Comparison of ENCODE assay signal across 8 cellular contexts in genomic region chr21:45478115-45478801, GRCh38.
DNase-seq lines count a peak whose midpoint lies in the region; ATAC-seq and TF ChIP-seq lines count a peak whose summit lies in the region.

No MANE protein-coding gene starts in this region.

- H2AFZ ChIP-seq in OCI-LY1 (ENCODE audit: low read length) = peak overlapping the region; percentile 79; the same call in 1 of the 2 replicates

- no peaks in the 10 kb centered on the region for H3K79me2 ChIP-seq in OCI-LY1 (ENCODE audit: insufficient read depth, low read length)

- no peaks in the 10 kb centered on the region for H3K9me2 ChIP-seq in OCI-LY1 (ENCODE audit: low read depth, low read length)

- TF ChIP-seq CTCF in AG04449 (IDR thresholded peaks at IDR 0.05; ENCODE audit: insufficient read depth, low read length, missing control alignments) (peak; percentile 91), HEK293 (tag by site-specific recombination; IDR thresholded peaks at IDR 0.05) (peak; percentile 98), OCI-LY1 (IDR thresholded peaks at IDR 0.05; ENCODE audit: low read length) (peak; percentile 75), natural killer cell (IDR thresholded peaks at IDR 0.05) (peak; percentile 92)

- H3K27ac ChIP-seq in HEK293 (ENCODE audit: extremely low read depth, low read depth, low read length) (no peak overlapping the region), OCI-LY1 (ENCODE audit: low read depth, low read length, poor library complexity, severe bottlenecking) (peak overlapping the region; percentile 48)

- peak; percentile 72 to 88 for ATAC-seq in activated T-cell treated with anti-CD3 and anti-CD28 coated beads, Interleukin-2, amount 50 U/mL, for 4 hours
- peak; percentile 90 to 93 (median 91) for ATAC-seq in natural killer cell
- peak; percentile 81 to 82 for ATAC-seq in stimulated activated naive B cell treated with anti-CD40 and anti-IgM and Interleukin-4, amounts not matched to agents 10 μg/mL and 1 μg/mL and 100 μg/mL, for 72 hours (replicated peaks)
- no peak for ATAC-seq in HG02852 (IDR thresholded peaks at IDR 0.05; ENCODE audit: unreplicated experiment)

- H3K4me3 ChIP-seq in AG04449 (ENCODE audit: low read depth, low read length) (no peak overlapping the region; the same call in 1 of the 2 replicates), HEK293 (ENCODE audit: low read depth, low read length) (no peak overlapping the region), OCI-LY1 (ENCODE audit: low read depth, low read length, poor library complexity, severe bottlenecking) (peak overlapping the region; percentile 41)

- POLR2A ChIA-PET in AG04449 (lab: Yijun Ruan, JAX) = no interaction called here
- POLR2A ChIA-PET in HEK293 (lab: Yijun Ruan, JAX) = interaction anchor here (0.6 kb wide), 1 partner anchor 1836 kb away, joined by 3 read pairs; no protein-coding TSS in a partner anchor

- intact Hi-C loops in natural killer cell (cut with micrococcal nuclease) = loop anchor here (1.0 kb wide), 2 partner anchors 118 to 342 kb away; no protein-coding TSS in a partner anchor

- H3K9me3 ChIP-seq in HEK293 (ENCODE audit: control insufficient read depth, insufficient read depth, low read depth, low read length) (no peaks in the 10 kb centered on the region), OCI-LY1 (ENCODE audit: low read length) (no peaks in the 10 kb centered on the region)

- DNase-seq in AG04449 (ENCODE audit: low read depth, low spot score) (no peak), fibroblast of gingiva (ENCODE audit: low read depth) (peak; percentile 41), natural killer cell (peak; percentile 69)
- peak; percentile 80 for DNase-seq in activated T-cell treated with anti-CD3 and anti-CD28 coated beads, Interleukin-2, amount 50 U/mL, for 4 hours
- DNase-seq in stimulated activated naive B cell treated with anti-CD40 and anti-IgM and Interleukin-4, amounts not matched to agents 10 μg/mL and 1 μg/mL and 100 μg/mL, for 72 hours = peak; percentile 72

- H3K36me3 ChIP-seq in HEK293 (ENCODE audit: control insufficient read depth in 2 of 2, insufficient read depth in 1 of 2, low read length in 2 of 2) (peaks cover 3 to 69% of the 10 kb centered on the region in 2 experiments; a peak in 2 of 3 replicates), OCI-LY1 (ENCODE audit: insufficient read depth, low read length) (no peaks in the 10 kb centered on the region)

- H3K9ac ChIP-seq in OCI-LY1 (ENCODE audit: low read length) = no peak overlapping the region; the same call in 1 of the 2 replicates

- no peaks in the 10 kb centered on the region for H4K20me1 ChIP-seq in OCI-LY1 (ENCODE audit: insufficient read depth, low read length)

- H3K27me3 ChIP-seq in OCI-LY1 (ENCODE audit: insufficient read depth, low read length) = peaks cover 5% of the 10 kb centered on the region; the same call in 1 of the 2 replicates

- peaks cover 45% of the 10 kb centered on the region for H3K4me1 Mint-ChIP-seq in activated T-cell treated with anti-CD3 and anti-CD28 coated beads, Interleukin-2, amount 50 U/mL, for 4 hours (ENCODE audit: low read depth)
- H3K4me1 Mint-ChIP-seq in natural killer cell = peaks cover 24 to 34% of the 10 kb centered on the region in 2 donors
- H3K4me1 Mint-ChIP-seq in stimulated activated naive B cell treated with anti-CD40 and anti-IgM and Interleukin-4, amounts not matched to agents 10 μg/mL and 1 μg/mL and 100 μg/mL, for 72 hours = peaks cover 25 to 31% of the 10 kb centered on the region in 2 donors

- no peaks in the 10 kb centered on the region for H3K27me3 Mint-ChIP-seq in activated T-cell treated with anti-CD3 and anti-CD28 coated beads, Interleukin-2, amount 50 U/mL, for 4 hours (ENCODE audit: low read depth)
- no peaks in the 10 kb centered on the region for H3K27me3 Mint-ChIP-seq in natural killer cell (ENCODE audit: low read depth in 2 of 2)
- peaks cover 5 to 7% of the 10 kb centered on the region in 2 donors for H3K27me3 Mint-ChIP-seq in stimulated activated naive B cell treated with anti-CD40 and anti-IgM and Interleukin-4, amounts not matched to agents 10 μg/mL and 1 μg/mL and 100 μg/mL, for 72 hours

- CTCF ChIA-PET in AG04449 (lab: Yijun Ruan, JAX) (interaction anchor here (0.8 to 4.1 kb wide), 15 partner anchors 9 to 343 kb away, joined by 3 to 25 read pairs (median 3); no protein-coding TSS in a partner anchor), HEK293 (lab: Yijun Ruan, JAX) (interaction anchor here (0.6 to 2.7 kb wide), 12 partner anchors 11 to 342 kb away, joined by 3 to 8 read pairs (median 3); no protein-coding TSS in a partner anchor)

- H3K4me2 ChIP-seq in OCI-LY1 (ENCODE audit: low read length) = peak overlapping the region; percentile 58

- peak overlapping the region; percentile 88 for H3K4me3 Mint-ChIP-seq in activated T-cell treated with anti-CD3 and anti-CD28 coated beads, Interleukin-2, amount 50 U/mL, for 4 hours
- H3K4me3 Mint-ChIP-seq in natural killer cell = peak overlapping the region; percentile 96
- peak overlapping the region; percentile 80 to 86 for H3K4me3 Mint-ChIP-seq in stimulated activated naive B cell treated with anti-CD40 and anti-IgM and Interleukin-4, amounts not matched to agents 10 μg/mL and 1 μg/mL and 100 μg/mL, for 72 hours

- H3K27ac Mint-ChIP-seq in natural killer cell = peak overlapping the region; percentile 88 to 89
- H3K27ac Mint-ChIP-seq in stimulated activated naive B cell treated with anti-CD40 and anti-IgM and Interleukin-4, amounts not matched to agents 10 μg/mL and 1 μg/mL and 100 μg/mL, for 72 hours = peak overlapping the region; percentile 90

- H3K36me3 Mint-ChIP-seq in activated T-cell treated with anti-CD3 and anti-CD28 coated beads, Interleukin-2, amount 50 U/mL, for 4 hours (ENCODE audit: insufficient read depth) = no peaks in the 10 kb centered on the region
- H3K36me3 Mint-ChIP-seq in natural killer cell = no peaks in the 10 kb centered on the region
- H3K36me3 Mint-ChIP-seq in stimulated activated naive B cell treated with anti-CD40 and anti-IgM and Interleukin-4, amounts not matched to agents 10 μg/mL and 1 μg/mL and 100 μg/mL, for 72 hours = no peaks in the 10 kb centered on the region

- H3F3A ChIP-seq in OCI-LY1 (ENCODE audit: insufficient read depth, low read length) = no peaks in the 10 kb centered on the region

- no peaks in the 10 kb centered on the region for H3K9me3 Mint-ChIP-seq in activated T-cell treated with anti-CD3 and anti-CD28 coated beads, Interleukin-2, amount 50 U/mL, for 4 hours
- no peaks in the 10 kb centered on the region for H3K9me3 Mint-ChIP-seq in natural killer cell
- H3K9me3 Mint-ChIP-seq in stimulated activated naive B cell treated with anti-CD40 and anti-IgM and Interleukin-4, amounts not matched to agents 10 μg/mL and 1 μg/mL and 100 μg/mL, for 72 hours = peaks cover 0 to 3% of the 10 kb centered on the region in 2 donors

- H3K4me1 ChIP-seq in HEK293 (ENCODE audit: control insufficient read depth, insufficient read depth, low read length) (no peaks in the 10 kb centered on the region), OCI-LY1 (ENCODE audit: insufficient read depth, low read length, severe bottlenecking) (peaks cover 18% of the 10 kb centered on the region)

TF ChIP-seq in HEK293, 187 proteins besides CTCF, POLR2A, EP300 and RAD21:
- TF ChIP-seq ZFHX2 (tag by site-specific recombination; conservative IDR thresholded peaks at IDR 0.05) = peak; percentile 84
- no peak for TF ChIP-seq SALL2 (tag by site-specific recombination; IDR thresholded peaks at IDR 0.05; ENCODE audit: borderline replicate concordance)
- no peak for TF ChIP-seq ZNF521 (tag by site-specific recombination; IDR thresholded peaks at IDR 0.05)
- TF ChIP-seq GLIS1 (tag by site-specific recombination; IDR thresholded peaks at IDR 0.05) = peak; percentile 75
- peak; percentile 64 for TF ChIP-seq YY1 (tag by site-specific recombination; IDR thresholded peaks at IDR 0.05)
- TF ChIP-seq ZBTB48 (tag by site-specific recombination; IDR thresholded peaks at IDR 0.05) = no peak
- peak; percentile 18; the same call in 1 of the 2 replicates for TF ChIP-seq SP2 (tag by site-specific recombination; IDR thresholded peaks at IDR 0.05)
- TF ChIP-seq ZNF600 (tag by site-specific recombination; IDR thresholded peaks at IDR 0.05) = 0 out of 2 replicates have a peak, but pooled peaks have one; percentile 22
- TF ChIP-seq ZBTB7A (tag by site-specific recombination; IDR thresholded peaks at IDR 0.05; ENCODE audit: low read depth) = no peak
- TF ChIP-seq ZNF112 (tag by site-specific recombination; IDR thresholded peaks at IDR 0.05) = no peak
- no peak for TF ChIP-seq ZFP37 (tag by site-specific recombination; IDR thresholded peaks at IDR 0.05)
- TF ChIP-seq ZBTB26 (tag by site-specific recombination; optimal IDR thresholded peaks at IDR 0.05) = peak; percentile 23
- 0 out of 2 replicates have a peak, but pooled peaks have one; percentile 13 for TF ChIP-seq OSR2 (tag by site-specific recombination; IDR thresholded peaks at IDR 0.05)
- TF ChIP-seq ZBTB8A (tag by site-specific recombination; IDR thresholded peaks at IDR 0.05) = 0 out of 2 replicates have a peak, but pooled peaks have one; percentile 10
- no peak for TF ChIP-seq ZNF768 (tag by site-specific recombination; IDR thresholded peaks at IDR 0.05)
- TF ChIP-seq ZNF76 (tag by site-specific recombination; IDR thresholded peaks at IDR 0.05; ENCODE audit: borderline replicate concordance, low read depth) = 0 out of 2 replicates have a peak, but pooled peaks have one; percentile 25
- no peak for TF ChIP-seq ZNF324 (tag by site-specific recombination; IDR thresholded peaks at IDR 0.05)
- no peak for TF ChIP-seq ZNF785 (tag by site-specific recombination; IDR thresholded peaks at IDR 0.05)
- peak; percentile 27; the same call in 1 of the 2 replicates for TF ChIP-seq KLF8 (tag by site-specific recombination; IDR thresholded peaks at IDR 0.05)
- peak; percentile 42; the same call in 1 of the 2 replicates for TF ChIP-seq SP7 (tag by site-specific recombination; IDR thresholded peaks at IDR 0.05)
- TF ChIP-seq EGR2 (tag by site-specific recombination; IDR thresholded peaks at IDR 0.05; ENCODE audit: low read depth) = peak; percentile 90
- peak; percentile 57; the same call in 1 of the 2 replicates for TF ChIP-seq GLIS2 (tag by site-specific recombination; IDR thresholded peaks at IDR 0.05)
- TF ChIP-seq SP3 (tag by site-specific recombination; IDR thresholded peaks at IDR 0.05) = 0 out of 2 replicates have a peak, but pooled peaks have one; percentile 20
